8 cellular contexts compared by ENCODE assay signal in genomic region chr3:105806361-105806760, GRCh38.
DNase-seq lines count a peak whose midpoint lies in the region; ATAC-seq and TF ChIP-seq lines count a peak whose summit lies in the region.

No MANE protein-coding gene starts in this region.

- H3K4me1 ChIP-seq in right lobe of liver (peaks cover 0 to 20% (median 6%) of the 10 kb centered on the region in 4 donors), endodermal cell (ENCODE audit: control insufficient read depth, insufficient read depth, low read length) (peaks cover 4% of the 10 kb centered on the region)

- H3K36me3 Mint-ChIP-seq in activated naive CD8-positive, alpha-beta T cell = peaks cover 20% of the 10 kb centered on the region
- peaks cover 5% of the 10 kb centered on the region for H3K36me3 Mint-ChIP-seq in endodermal cell (ENCODE audit: low read depth)

- H3K9me3 Mint-ChIP-seq in activated naive CD8-positive, alpha-beta T cell (ENCODE audit: low read depth) = peaks cover 4% of the 10 kb centered on the region
- no peaks in the 10 kb centered on the region for H3K9me3 Mint-ChIP-seq in endodermal cell

- H3K4me3 ChIP-seq in right lobe of liver (no peak overlapping the region), endodermal cell (ENCODE audit: low read length) (no peak overlapping the region)

- intact Hi-C loops in right lobe of liver (cut with DNase I) = no loop called here

- H3K27me3 ChIP-seq in right lobe of liver = no peaks in the 10 kb centered on the region
- no peaks in the 10 kb centered on the region for H3K27me3 ChIP-seq in endodermal cell (ENCODE audit: control insufficient read depth, insufficient read depth, low read length, poor library complexity, severe bottlenecking)

- no peak for TF ChIP-seq POLR2A in right lobe of liver (IDR thresholded peaks at IDR 0.05)

- H3K36me3 ChIP-seq in right lobe of liver (no peaks in the 10 kb centered on the region), endodermal cell (ENCODE audit: control insufficient read depth, insufficient read depth, low read length) (no peaks in the 10 kb centered on the region)

- H3K27me3 Mint-ChIP-seq in activated naive CD8-positive, alpha-beta T cell = no peaks in the 10 kb centered on the region
- no peaks in the 10 kb centered on the region for H3K27me3 Mint-ChIP-seq in endodermal cell (ENCODE audit: insufficient read depth)

- TF ChIP-seq CTCF in right lobe of liver (IDR thresholded peaks at IDR 0.05) (no peak), endodermal cell (conservative IDR thresholded peaks at IDR 0.05) (no peak)

- no peak overlapping the region for H3K9ac ChIP-seq in endodermal cell (ENCODE audit: extremely low read depth, low read length, poor library complexity, severe bottlenecking)

- DNase-seq in GF-D8 (lab: John Stamatoyannopoulos, UW) = peak; percentile 67
- peak; percentile 63 to 69 for DNase-seq in Kasumi-1 (lab: John Stamatoyannopoulos, UW)
- DNase-seq in right lobe of liver = no peak
- no peak for DNase-seq in SKM-1 treated with dmso at 0.1 percent for 144 hours (lab: John Stamatoyannopoulos, UW; ENCODE audit: unreplicated experiment)
- DNase-seq in activated CD4-positive, alpha-beta T cell treated with anti-CD3 and anti-CD28 coated beads for 48 hours = no peak
- DNase-seq in endodermal cell = no peak

- H3K27ac Mint-ChIP-seq in activated naive CD8-positive, alpha-beta T cell = peak overlapping the region; percentile 89
- H3K27ac Mint-ChIP-seq in endodermal cell = no peak overlapping the region

- H3K4me3 Mint-ChIP-seq in activated naive CD8-positive, alpha-beta T cell = peak overlapping the region; percentile 56
- H3K4me3 Mint-ChIP-seq in endodermal cell = no peak overlapping the region

- no peaks in the 10 kb centered on the region for H3K9me3 ChIP-seq in right lobe of liver
- no peaks in the 10 kb centered on the region for H3K9me3 ChIP-seq in endodermal cell (ENCODE audit: control insufficient read depth, low read length)

- no peak overlapping the region for H3K27ac ChIP-seq in right lobe of liver
- H3K27ac ChIP-seq in endodermal cell (ENCODE audit: low read depth, low read length) = no peak overlapping the region

- ATAC-seq in right lobe of liver = peak; percentile 69 to 92 (median 86)
- ATAC-seq in HG02610 (IDR thresholded peaks at IDR 0.05; ENCODE audit: unreplicated experiment) = no peak

- H3K4me1 Mint-ChIP-seq in activated naive CD8-positive, alpha-beta T cell (ENCODE audit: low read depth) = peaks cover 79% of the 10 kb centered on the region
- H3K4me1 Mint-ChIP-seq in endodermal cell = peaks cover 26% of the 10 kb centered on the region

Comparison
In these comparisons a context has a peak if more than half of its experiments do, and no peak if none do; other contexts are left out.
1. DNase-seq: peak in GF-D8 (single experiment) and Kasumi-1 (2 of 2); none in right lobe of liver (0 of 3), SKM-1 treated with dmso at 0.1 percent for 144 hours (single experiment), activated CD4-positive, alpha-beta T cell treated with anti-CD3 and anti-CD28 coated beads for 48 hours (single experiment) and endodermal cell (single experiment).